In the genomic region with DNA sequence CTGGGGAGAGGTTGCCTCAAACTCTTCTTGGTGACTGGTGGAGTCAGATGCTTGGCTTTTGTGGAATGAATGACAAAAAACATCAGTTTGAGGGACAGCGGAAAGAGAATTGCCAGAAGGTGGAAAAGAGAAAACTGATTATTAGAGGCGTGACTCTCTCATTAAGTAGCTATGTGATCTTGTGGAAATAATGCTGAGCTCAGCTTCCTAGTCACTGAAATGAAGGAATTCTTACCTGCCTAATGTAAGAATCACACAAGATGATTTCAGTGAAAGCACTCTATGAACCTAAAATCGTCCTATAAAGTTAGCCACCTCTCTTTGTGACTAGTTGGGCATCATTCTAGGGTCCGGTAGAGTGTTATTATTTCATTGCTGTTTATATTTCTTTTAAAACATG, we compare ENCODE assay signal across 33 cellular contexts.
"Had no signal": no experiment of that assay in that cellular context is flagged by ENCODE, and none has a peak within 500 bp of the region (broad histone marks: within the 10 kb centered on the region; RNA-seq: fewer than 3 reads in every experiment).

No MANE protein-coding gene starts in this region.

- H3K27ac ChIP-seq: VCaP, WERI-Rb-1 had no signal

- ATAC-seq: activated CD4-positive, alpha-beta T cell treated with anti-CD3 and anti-CD28 coated beads for 36 hours; activated CD4-positive, CD25-positive, alpha-beta regulatory T cell treated with anti-CD3 and anti-CD28 coated beads, Interleukin-2, amount 50 U/mL, for 24 hours; activated CD8-positive, alpha-beta memory T cell treated with anti-CD3 and anti-CD28 coated beads, Interleukin-2, amount 10 ng/mL, durations not matched to agents 7 days and 5 days; activated CD8-positive, alpha-beta T cell treated with anti-CD3 and anti-CD28 coated beads for 36 hours; activated CD8-positive, alpha-beta T cell treated with anti-CD3 and anti-CD28 coated beads, Interleukin-2, amount 10 ng/mL, durations not matched to agents 7 days and 5 days; T-helper 17 cell; WTC11 had no signal

- H3K36me3 ChIP-seq: WERI-Rb-1 had no signal

- FAIRE-seq: TTC549 had no signal

- DNase-seq: activated B cell treated with CpG ODN at 0.5 μM for 24 hours; activated CD4-positive, alpha-beta memory T cell treated with anti-CD3 and anti-CD28 coated beads for 36 hours; activated CD4-positive, alpha-beta memory T cell treated with anti-CD3 and anti-CD28 coated beads, Interleukin-2, amount 10 ng/mL, durations not matched to agents 7 days and 5 days; activated CD4-positive, alpha-beta T cell treated with anti-CD3 and anti-CD28 coated beads for 1 hour; activated CD4-positive, alpha-beta T cell treated with anti-CD3 and anti-CD28 coated beads for 36 hours; activated CD4-positive, alpha-beta T cell treated with anti-CD3 and anti-CD28 coated beads for 4 hours; activated CD4-positive, alpha-beta T cell treated with anti-CD3 and anti-CD28 coated beads for 48 hours; activated CD4-positive, alpha-beta T cell treated with anti-CD3 and anti-CD28 coated beads, Interleukin-2, amount 10 ng/mL, durations not matched to agents 24 days and 14 days; activated CD4-positive, alpha-beta T cell treated with anti-CD3 and anti-CD28 coated beads, Interleukin-2, amount 10 ng/mL, durations not matched to agents 7 days and 5 days; activated CD4-positive, alpha-beta T cell treated with anti-CD3 and anti-CD28 coated beads, Interleukin-2, amount 50 U/mL, for 1 hour; activated CD4-positive, alpha-beta T cell treated with anti-CD3 and anti-CD28 coated beads, Interleukin-2, amount 50 U/mL, for 4 hours; activated CD4-positive, alpha-beta T cell treated with anti-CD3 and anti-CD28 coated beads, Interleukin-2, amount 50 U/mL, for 48 hours; activated CD4-positive, CD25-positive, alpha-beta regulatory T cell; activated CD4-positive, CD25-positive, alpha-beta regulatory T cell treated with anti-CD3 and anti-CD28 coated beads, Interleukin-2, amount 50 U/mL, for 72 hours; activated CD8-positive, alpha-beta memory T cell treated with anti-CD3 and anti-CD28 coated beads for 24 hours; activated CD8-positive, alpha-beta memory T cell treated with anti-CD3 and anti-CD28 coated beads, Interleukin-2, amount 10 ng/mL, durations not matched to agents 7 days and 5 days; activated CD8-positive, alpha-beta memory T cell treated with anti-CD3 and anti-CD28 coated beads, Interleukin-2, amount 50 U/mL, for 4 hours; activated CD8-positive, alpha-beta memory T cell treated with anti-CD3 and anti-CD28 coated beads, Interleukin-2, amount 50 U/mL, for 48 hours; activated CD8-positive, alpha-beta T cell treated with anti-CD3 and anti-CD28 coated beads for 36 hours; activated CD8-positive, alpha-beta T cell treated with anti-CD3 and anti-CD28 coated beads, Interleukin-2, amount 10 ng/mL, durations not matched to agents 7 days and 5 days; activated T-cell treated with anti-CD3 and anti-CD28 coated beads for 4 hours; activated T-cell treated with anti-CD3 and anti-CD28 coated beads, Interleukin-2, amount 50 U/mL, for 1 hour; activated T-cell treated with anti-CD3 and anti-CD28 coated beads, Interleukin-2, amount 50 U/mL, for 24 hours; T-helper 1 cell; T-helper 17 cell; T-helper 2 cell; T-helper 9 cell; T1000; WERI-Rb-1 had no signal
